Comparison of ENCODE assay signal across 8 cellular contexts in genomic region chr2:88627055-88627855, GRCh38. TPM values are rescaled to one million over a fixed set of nuclear protein-coding genes. Genes with fewer than 3 reads are reported as not detected.
A peak's percentile ranks its signal among the peaks of the same experiment; 100 is the strongest.
DNase-seq lines count a peak whose midpoint lies in the region; ATAC-seq and TF ChIP-seq lines count a peak whose summit lies in the region.

Gene EIF2AK3, minus strand, starts transcription at chr2:88627464. Its CDS starts 190 bp downstream, at chr2:88627274.

- H3K9me3 ChIP-seq in ovary (no peaks in the 10 kb centered on the region), thyroid gland (no peaks in the 10 kb centered on the region)

- no peaks in the 10 kb centered on the region for H3K27me3 ChIP-seq in ovary
- no peaks in the 10 kb centered on the region for H3K27me3 ChIP-seq in thyroid gland

- 0 to 1% (median 0%) methylated on average over 43 to 75 of the region's 75 CpGs for WGBS in ovary, 3 donors
- WGBS in thyroid gland, 2 donors, result 0 to 1% methylated on average over 28 to 36 of the region's 75 CpGs

- no peak for TF ChIP-seq EP300 in ovary (IDR thresholded peaks at IDR 0.05)

- H3K4me1 ChIP-seq in ovary (ENCODE audit: insufficient read depth) (peaks cover 9% of the 10 kb centered on the region), thyroid gland (peaks cover 27 to 37% of the 10 kb centered on the region in 2 donors)

- intact Hi-C loops in Right ventricle myocardium inferior (cut with DNase I), result loop anchor here (1.0 to 5.0 kb wide), 6 partner anchors 26 to 110 kb away; partner anchors contain the start of gene RPIA
- intact Hi-C loops in ovary (cut with DNase I), result loop anchor here in 1 of 4 donors (5.0 kb wide), 1 partner anchor 65 kb away; the partner anchor contains the start of gene RPIA
- intact Hi-C loops in thyroid gland (cut with DNase I), result no loop called here

- H3K4me3 ChIP-seq in GM12864 (ENCODE audit: low read depth, low read length), result peak within 1 kb of the TSS; percentile 99
- peak within 1 kb of the TSS; percentile 66 for H3K4me3 ChIP-seq in ovary
- H3K4me3 ChIP-seq in thyroid gland (replicated peaks in 1 of 3), result peak within 1 kb of the TSS; percentile 52 to 94 (median 57)

- no peaks in the 10 kb centered on the region for H3K36me3 ChIP-seq in ovary
- H3K36me3 ChIP-seq in thyroid gland, result no peaks in the 10 kb centered on the region

- ATAC-seq in HG02759 (IDR thresholded peaks at IDR 0.05; ENCODE audit: unreplicated experiment) (peak; percentile 88), Right ventricle myocardium inferior (peak; percentile 96)

- no peak for TF ChIP-seq CTCF in GM12864 (IDR thresholded peaks at IDR 0.05; ENCODE audit: low read depth, low read length, missing control alignments)
- TF ChIP-seq CTCF in ovary (IDR thresholded peaks at IDR 0.05), result peak; percentile 20 to 52 (median 51)
- TF ChIP-seq CTCF in thyroid gland (IDR thresholded peaks at IDR 0.05), result peak in 2 of 6 experiments; percentile 24 to 37

- TF ChIP-seq POLR2A in ovary (IDR thresholded peaks at IDR 0.05) (peak; percentile 86), thyroid gland (IDR thresholded peaks at IDR 0.05) (peak; percentile 98 to 99)

- H3K27ac ChIP-seq in ovary (peak within 1 kb of the TSS; percentile 88 to 91), thyroid gland (peak within 1 kb of the TSS; percentile 96 to 99 (median 99))

- DNase-seq in GM12864 (ENCODE audit: low read depth) (peak; percentile 100), NCI-H1417 (lab: John Stamatoyannopoulos, UW) (peak; percentile 95 to 99 (median 99)), SW 1271 (lab: John Stamatoyannopoulos, UW) (peak; percentile 99 to 100), Right ventricle myocardium inferior (ENCODE audit: missing footprints) (peak; percentile 98), ovary (peak; percentile 97 to 99 (median 98)), thyroid gland (peak; percentile 98 to 99)
- peak; percentile 82 for DNase-seq in activated naive CD8-positive, alpha-beta T cell treated with anti-CD3 and anti-CD28 coated beads, Interleukin-2, amount 50 U/mL, for 16 hours (ENCODE audit: low read depth, low spot score)

RNA-seq across cellular contexts. Expression of gene EIF2AK3, which starts in this region (rescaled TPM):
- total RNA-seq in Right ventricle myocardium inferior, result 4.3 TPM
- 10 to 100 TPM; 13.6 to 19.8 (median 18.8) TPM for total RNA-seq in ovary
- 10 to 100 TPM in 1 of 2 donors, 1 to 10 TPM in 1; 6.2 to 18.0 TPM for polyA plus RNA-seq in ovary
- 10 to 100 TPM; 35.3 to 52.1 (median 42.9) TPM for total RNA-seq in thyroid gland

Comparison
In these comparisons a context has a peak if more than half of its experiments do, and no peak if none do; other contexts are left out.
1. Peak in every context shown above with its lines: DNase-seq, ATAC-seq, H3K4me3 ChIP-seq and H3K27ac ChIP-seq.